In genomic region chr10:18216482-18216881, GRCh38 we compare ENCODE assay signal across 8 cellular contexts.
A peak's percentile ranks its signal among the peaks of the same experiment; 100 is the strongest.
DNase-seq lines count a peak whose midpoint lies in the region; ATAC-seq and TF ChIP-seq lines count a peak whose summit lies in the region.

No MANE protein-coding gene starts in this region.

- in situ Hi-C loops in IMR-90 (cut with MboI; ENCODE audit: low sequenced_read_pairs) (loop anchor here (5.0 kb wide), 1 partner anchor 369 kb away; no protein-coding TSS in a partner anchor), astrocyte of the spinal cord (cut with HindIII; ENCODE audit: low sequenced_read_pairs) (no loop called here)

- TF ChIP-seq RAD21 in IMR-90 (IDR thresholded peaks at IDR 0.05; ENCODE audit: low read length) = peak; percentile 67

- H3K79me1 ChIP-seq in IMR-90 (ENCODE audit: low read depth in 1 of 2, low read length in 2 of 2) = no peaks in the 10 kb centered on the region

- TF ChIP-seq CTCF in IMR-90 (conservative IDR thresholded peaks at IDR 0.05; ENCODE audit: low read depth, low read length) (peak; percentile 65), astrocyte of the spinal cord (IDR thresholded peaks at IDR 0.05; ENCODE audit: low read depth, low read length) (peak; percentile 71), spleen (IDR thresholded peaks at IDR 0.05 in 8 of 11, conservative IDR thresholded peaks at IDR 0.05 in 3 of 11) (no peak)

- no peaks in the 10 kb centered on the region; the same call in 1 of the 2 replicates for H3K27me3 ChIP-seq in IMR-90 (ENCODE audit: control insufficient read depth, insufficient read depth, low read length)
- no peaks in the 10 kb centered on the region for H3K27me3 ChIP-seq in spleen (replicated peaks in 1 of 7)

- DNase-seq in Ammon's horn (ENCODE audit: low spot score) (peak; percentile 60), IMR-90 (peak; percentile 62), astrocyte of the spinal cord (ENCODE audit: low read depth, low spot score) (peak; percentile 49), left lobe of liver (ENCODE audit: low spot score) (no peak), spleen (no peak), NCI-H1694 treated with DMSO at 0.1 percent for 48 hours (lab: John Stamatoyannopoulos, UW) (no peak), NCI-H1694 (lab: John Stamatoyannopoulos, UW) (no peak)
- DNase-seq in stimulated activated CD4-positive, alpha-beta T cell treated with anti-CD3 and anti-CD28 coated beads, Interleukin-4, amount 100 ng/mL, for 24 hours = no peak

- H2BK5ac ChIP-seq in IMR-90 (ENCODE audit: low read depth, low read length, poor library complexity, severe bottlenecking) = no peak overlapping the region

- no peak overlapping the region for H3K4me2 ChIP-seq in IMR-90 (ENCODE audit: low read depth, low read length)

- H3K4me1 ChIP-seq in IMR-90 (ENCODE audit: control insufficient read depth, insufficient read depth, low read length) = no peaks in the 10 kb centered on the region; the same call in 1 of the 2 replicates
- no peaks in the 10 kb centered on the region for H3K4me1 ChIP-seq in spleen

- no peak overlapping the region for H4K8ac ChIP-seq in IMR-90 (ENCODE audit: low read depth in 2 of 2, low read length in 2 of 2)

- intact Hi-C loops in IMR-90 (cut with micrococcal nuclease) = loop anchor here (1.0 to 2.0 kb wide), 2 partner anchors 96 to 480 kb away; no protein-coding TSS in a partner anchor
- intact Hi-C loops in spleen (cut with DNase I; ENCODE audit: low total_unique reads) = loop anchor here (10.0 kb wide), 1 partner anchor 612 kb away; no protein-coding TSS in a partner anchor

- no peak overlapping the region for H3K18ac ChIP-seq in IMR-90 (ENCODE audit: low read depth, low read length)

- no peak overlapping the region for H4K91ac ChIP-seq in IMR-90 (ENCODE audit: insufficient read depth, low read depth, low read length)

- ATAC-seq in IMR-90 (ENCODE audit: low read depth) = peak; percentile 84
- peak; percentile 55 for ATAC-seq in left lobe of liver

- no TSS peak for BruUV-seq in IMR-90 (replicated peaks; lab: Mats Ljungman, UMichigan)

- no peak overlapping the region for H2BK120ac ChIP-seq in IMR-90 (ENCODE audit: low read depth, low read length)

- no peak overlapping the region for H3K56ac ChIP-seq in IMR-90 (ENCODE audit: extremely low read depth, insufficient read depth, low read length)

- no peak overlapping the region for H3K9ac ChIP-seq in IMR-90 (ENCODE audit: low read depth, low read length)

- no peaks in the 10 kb centered on the region for H3K9me1 ChIP-seq in IMR-90 (ENCODE audit: insufficient read depth, low read length)

- no peak overlapping the region for H3K4me3 ChIP-seq in IMR-90 (ENCODE audit: insufficient read depth, low read depth, low read length)
- no peak overlapping the region for H3K4me3 ChIP-seq in astrocyte of the spinal cord (ENCODE audit: low read depth, low read length)
- no peak overlapping the region for H3K4me3 ChIP-seq in spleen

- H2AK9ac ChIP-seq in IMR-90 (replicated peaks; ENCODE audit: low read depth, low read length, poor library complexity) = no peak overlapping the region

- no peak overlapping the region for H2BK20ac ChIP-seq in IMR-90 (ENCODE audit: low read depth, low read length)

- no peak overlapping the region for H3K23ac ChIP-seq in IMR-90 (ENCODE audit: low read depth, low read length)

- no peak overlapping the region for H2BK15ac ChIP-seq in IMR-90 (ENCODE audit: low read depth, low read length)

- POLR2A ChIA-PET in IMR-90 (lab: Charles Lee; ENCODE audit: unreplicated experiment) = no interaction called here

- no peak overlapping the region for H2AK5ac ChIP-seq in IMR-90 (ENCODE audit: low read depth, low read length)

- no peak overlapping the region for H3K14ac ChIP-seq in IMR-90 (replicated peaks; ENCODE audit: low read depth, low read length)

- H3K36me3 ChIP-seq in IMR-90 (ENCODE audit: control insufficient read depth, insufficient read depth, low read length) (no peaks in the 10 kb centered on the region), spleen (no peaks in the 10 kb centered on the region)

- no peaks in the 10 kb centered on the region for H4K20me1 ChIP-seq in IMR-90 (ENCODE audit: insufficient read depth, low read length)

- H3K4ac ChIP-seq in IMR-90 (ENCODE audit: low read depth, low read length) = no peak overlapping the region

- H3K9me3 ChIP-seq in IMR-90 (ENCODE audit: control insufficient read depth, insufficient read depth, low read length) (no peaks in the 10 kb centered on the region), spleen (no peaks in the 10 kb centered on the region)

- dilution Hi-C loops in IMR-90 (cut with HindIII; ENCODE audit: low sequenced_read_pairs, unreplicated experiment) = no loop called here

- CTCF ChIA-PET in IMR-90 (lab: Yijun Ruan, JAX) = interaction anchor here (0.6 to 1.7 kb wide), 20 partner anchors 8 to 1419 kb away, joined by 3 to 20 read pairs (median 4); no protein-coding TSS in a partner anchor

- no peak overlapping the region for H4K5ac ChIP-seq in IMR-90 (ENCODE audit: low read depth, low read length)

- no peak overlapping the region for H2AFZ ChIP-seq in IMR-90 (replicated peaks; ENCODE audit: low read length, poor library complexity)

- H3K27ac ChIP-seq in IMR-90 (ENCODE audit: insufficient read depth, low read length) = no peak overlapping the region
- no peak overlapping the region for H3K27ac ChIP-seq in spleen

- no CpG with 5 or more reads among the region's 2 CpGs for WGBS in IMR-90 (ENCODE audit: extremely low coverage in 2 of 2, insufficient read length in 1 of 2), 2 experiments
- 55 to 82% (median 66%) methylated on average over 2 of the region's 2 CpGs for WGBS in spleen, 5 donors

- TF ChIP-seq POLR2A in IMR-90 (IDR thresholded peaks at IDR 0.05; ENCODE audit: low read depth, low read length) (no peak), spleen (IDR thresholded peaks at IDR 0.05) (no peak)

TF ChIP-seq in IMR-90, 13 proteins besides CTCF, POLR2A, EP300 and RAD21:
- no peak for TF ChIP-seq RFX5 (IDR thresholded peaks at IDR 0.05; ENCODE audit: low read depth, low read length)
- no peak for TF ChIP-seq BHLHE40 (IDR thresholded peaks at IDR 0.05; ENCODE audit: low read depth, low read length)
- TF ChIP-seq SMC3 (IDR thresholded peaks at IDR 0.05; ENCODE audit: low read depth, low read length) = peak; percentile 66

Comparison
In these comparisons a context has a peak if more than half of its experiments do, and no peak if none do; other contexts are left out.
1. DNase-seq: peak in Ammon's horn (single experiment), IMR-90 (single experiment) and astrocyte of the spinal cord (single experiment); none in left lobe of liver (single experiment), spleen (single experiment), stimulated activated CD4-positive, alpha-beta T cell treated with anti-CD3 and anti-CD28 coated beads, Interleukin-4, amount 100 ng/mL, for 24 hours (single experiment), NCI-H1694 treated with DMSO at 0.1 percent for 48 hours (single experiment) and NCI-H1694 (single experiment).
2. CTCF ChIP-seq: peak in IMR-90 (single experiment) and astrocyte of the spinal cord (single experiment); none in spleen (0 of 11).